Comparison of ENCODE assay signal across 1 cellular context in genomic region chr6:32971581-32972352, GRCh38.
TF ChIP-seq lines count a peak whose summit lies in the region.

No MANE protein-coding gene starts in this region.

TF ChIP-seq in K562, 482 proteins besides CTCF, POLR2A, EP300 and RAD21 (continued from another document and continues in another):
- TF ChIP-seq VEZF1 (CRISPR knock-in tag; IDR thresholded peaks at IDR 0.05) (no peak), ATF7 (IDR thresholded peaks at IDR 0.05) (peak; percentile 100), POLR3G (IDR thresholded peaks at IDR 0.05; ENCODE audit: extremely low read depth, insufficient read length, insufficient replicate concordance) (no peak), HDAC1 (IDR thresholded peaks at IDR 0.05) (peak in 1 of 2 experiments; percentile 41; a peak in 1 of 4 replicates), BRF2 (IDR thresholded peaks at IDR 0.05; ENCODE audit: borderline replicate concordance, insufficient read depth, insufficient read length) (no peak), MBD2 (IDR thresholded peaks at IDR 0.05; ENCODE audit: borderline replicate concordance, low read depth) (peak; percentile 92), FUS (optimal IDR thresholded peaks at IDR 0.05; ENCODE audit: low read depth, low read length) (peak; percentile 16), GATA2 (CRISPR knock-in tag; IDR thresholded peaks at IDR 0.05) (no peak), KLF10 (CRISPR knock-in tag; IDR thresholded peaks at IDR 0.05) (no peak), TBL1XR1 (IDR thresholded peaks at IDR 0.05; ENCODE audit: low read length in 2 of 2) (peak; percentile 39 to 94), L3MBTL2 (IDR thresholded peaks at IDR 0.05) (peak; percentile 98), ETV5 (CRISPR knock-in tag; IDR thresholded peaks at IDR 0.05; ENCODE audit: low read depth) (0 out of 2 replicates have a peak, but pooled peaks have one; percentile 68), EP400 (IDR thresholded peaks at IDR 0.05) (no peak), KAT7 (CRISPR knock-in tag; IDR thresholded peaks at IDR 0.05; ENCODE audit: borderline replicate concordance) (0 out of 2 replicates have a peak, but pooled peaks have one; percentile 23), RBM39 (optimal IDR thresholded peaks at IDR 0.05; ENCODE audit: low read depth, low read length) (peak; percentile 98), ETV6 (IDR thresholded peaks at IDR 0.05; ENCODE audit: borderline replicate concordance in 1 of 2, low read depth in 2 of 2, low read length in 1 of 2) (0 out of 4 replicates have a peak, but pooled peaks of 1 of the 2 experiments have one; percentile 12), ETV6 (CRISPR knock-in tag; IDR thresholded peaks at IDR 0.05; ENCODE audit: borderline replicate concordance) (no peak; the same call in 1 of the 2 replicates), ZBTB26 (CRISPR knock-in tag; IDR thresholded peaks at IDR 0.05) (peak; percentile 5; the same call in 1 of the 2 replicates), KLF13 (tag; IDR thresholded peaks at IDR 0.05; ENCODE audit: borderline replicate concordance, low read depth) (peak; percentile 92), CGGBP1 (CRISPR knock-in tag; IDR thresholded peaks at IDR 0.05) (peak; percentile 95), HNRNPUL1 (IDR thresholded peaks at IDR 0.05; ENCODE audit: low read length) (peak; percentile 83), ZNF609 (CRISPR knock-in tag; IDR thresholded peaks at IDR 0.05; ENCODE audit: borderline replicate concordance) (peak; percentile 88; the same call in 1 of the 2 replicates), E2F3 (CRISPR knock-in tag; IDR thresholded peaks at IDR 0.05) (peak; percentile 86; the same call in 1 of the 2 replicates), E2F1 (CRISPR knock-in tag; IDR thresholded peaks at IDR 0.05) (peak; percentile 60; the same call in 1 of the 2 replicates), HEY1 (CRISPR knock-in tag; IDR thresholded peaks at IDR 0.05; ENCODE audit: borderline replicate concordance) (peak; percentile 65; the same call in 1 of the 2 replicates), PBX2 (CRISPR knock-in tag; IDR thresholded peaks at IDR 0.05; ENCODE audit: low read depth) (peak; percentile 75), PBX2 (tag; conservative IDR thresholded peaks at IDR 0.05; ENCODE audit: low read depth) (peak; percentile 93), ARID4B (CRISPR knock-in tag; IDR thresholded peaks at IDR 0.05) (peak; percentile 45), CHAMP1 (IDR thresholded peaks at IDR 0.05) (no peak), TSHZ1 (CRISPR knock-in tag; IDR thresholded peaks at IDR 0.05) (no peak)
